Comparison of ENCODE assay signal across 26 cellular contexts in the genomic region with DNA sequence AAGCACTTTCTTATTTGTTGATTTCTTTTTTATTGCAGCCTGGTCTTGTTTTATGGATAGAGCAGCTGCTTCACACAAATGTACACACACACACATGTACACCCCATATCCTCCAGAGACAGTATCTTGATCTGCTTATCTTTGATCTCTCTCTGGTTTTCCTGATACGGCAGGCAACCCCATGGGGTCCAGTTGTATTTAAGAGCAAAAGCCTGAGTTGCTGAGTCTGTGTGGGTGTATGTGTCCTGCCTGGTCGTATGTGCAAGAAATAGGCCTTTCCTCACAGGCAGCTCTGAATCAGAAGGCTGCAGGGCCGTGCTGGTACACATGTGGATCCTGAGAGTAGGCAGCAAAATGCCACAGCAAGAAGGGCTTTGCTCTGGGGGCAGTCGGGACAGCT. TPM values are rescaled to one million over a fixed set of nuclear protein-coding genes. Genes with fewer than 3 reads are reported as not detected.
DNase-seq lines count a peak whose midpoint lies in the region; ATAC-seq, FAIRE-seq and TF ChIP-seq lines count a peak whose summit lies in the region.
"Had no signal": no experiment of that assay in that cellular context is flagged by ENCODE, and none has a peak within 500 bp of the region (broad histone marks: within the 10 kb centered on the region; RNA-seq: fewer than 3 reads in every experiment).

No MANE protein-coding gene starts in this region.

- peaks cover 56% of the 10 kb centered on the region for H3K4me1 Mint-ChIP-seq in activated T-cell treated with anti-CD3 and anti-CD28 coated beads, Interleukin-2, amount 50 U/mL, for 72 hours (ENCODE audit: low read depth)
- H3K4me1 Mint-ChIP-seq in activated naive CD8-positive, alpha-beta T cell treated with anti-CD3 and anti-CD28 coated beads for 36 hours: peaks cover 37% of the 10 kb centered on the region
- H3K4me1 Mint-ChIP-seq in stimulated activated naive B cell treated with anti-CD40 and anti-IgM and Interleukin-4, amounts not matched to agents 10 μg/mL and 1 μg/mL and 100 μg/mL, for 72 hours: peaks cover 15 to 20% of the 10 kb centered on the region in 2 donors
- H3K4me1 Mint-ChIP-seq: CD14-positive monocyte had no signal

- peaks cover 19 to 43% of the 10 kb centered on the region in 2 donors for H3K36me3 Mint-ChIP-seq in activated T-cell treated with anti-CD3 and anti-CD28 coated beads, Interleukin-2, amount 50 U/mL, for 72 hours (ENCODE audit: insufficient read depth in 2 of 2)
- peaks cover 53% of the 10 kb centered on the region for H3K36me3 Mint-ChIP-seq in activated naive CD8-positive, alpha-beta T cell treated with anti-CD3 and anti-CD28 coated beads for 36 hours
- peaks cover 46 to 65% of the 10 kb centered on the region in 2 donors for H3K36me3 Mint-ChIP-seq in stimulated activated naive B cell treated with anti-CD40 and anti-IgM and Interleukin-4, amounts not matched to agents 10 μg/mL and 1 μg/mL and 100 μg/mL, for 72 hours

- peak in 1 of 2 donors; percentile 11 for ATAC-seq in activated T-cell treated with anti-CD3 and anti-CD28 coated beads, Interleukin-2, amount 50 U/mL, for 72 hours (replicated peaks in 1 of 2)
- ATAC-seq in stimulated activated naive B cell treated with anti-CD40 and anti-IgM and Interleukin-4, amounts not matched to agents 10 μg/mL and 1 μg/mL and 100 μg/mL, for 72 hours (replicated peaks): no peak
- ATAC-seq: effector memory CD8-positive, alpha-beta T cell; gastrocnemius medialis; sciatic nerve had no signal

- H3K27ac Mint-ChIP-seq in activated T-cell treated with anti-CD3 and anti-CD28 coated beads, Interleukin-2, amount 50 U/mL, for 72 hours: peak overlapping the region; percentile 95
- H3K27ac Mint-ChIP-seq in activated naive CD8-positive, alpha-beta T cell treated with anti-CD3 and anti-CD28 coated beads for 36 hours: peak overlapping the region; percentile 86
- peak overlapping the region; percentile 67 for H3K27ac Mint-ChIP-seq in stimulated activated naive B cell treated with anti-CD40 and anti-IgM and Interleukin-4, amounts not matched to agents 10 μg/mL and 1 μg/mL and 100 μg/mL, for 72 hours

- no peaks in the 10 kb centered on the region for H3K9me3 Mint-ChIP-seq in activated T-cell treated with anti-CD3 and anti-CD28 coated beads, Interleukin-2, amount 50 U/mL, for 72 hours
- H3K9me3 Mint-ChIP-seq in activated naive CD8-positive, alpha-beta T cell treated with anti-CD3 and anti-CD28 coated beads for 36 hours: no peaks in the 10 kb centered on the region
- H3K9me3 Mint-ChIP-seq in stimulated activated naive B cell treated with anti-CD40 and anti-IgM and Interleukin-4, amounts not matched to agents 10 μg/mL and 1 μg/mL and 100 μg/mL, for 72 hours: peaks cover 0 to 2% of the 10 kb centered on the region in 2 donors
- H3K9me3 Mint-ChIP-seq: CD14-positive monocyte; effector memory CD8-positive, alpha-beta T cell had no signal

- TF ChIP-seq POLR2A in GM12892 (IDR thresholded peaks at IDR 0.05; ENCODE audit: low read depth, low read length): no peak

- no peak overlapping the region for H3K4me3 ChIP-seq in Jurkat, Clone E6-1 (ENCODE audit: low read length)
- H3K4me3 ChIP-seq: adrenal gland, colonic mucosa, esophagus squamous epithelium, gastrocnemius medialis, suprapubic skin, uterus had no signal

- DNase-seq in activated T-cell treated with anti-CD3 and anti-CD28 coated beads, Interleukin-2, amount 50 U/mL, for 72 hours: no peak
- no peak for DNase-seq in activated T-cell treated with anti-CD3 and anti-CD28 coated beads, Interleukin-2, amount 50 U/mL, for 1 hour
- DNase-seq in Jurkat, Clone E6-1 (ENCODE audit: low read depth, low spot score): peak; percentile 46
- DNase-seq in activated naive CD8-positive, alpha-beta T cell treated with anti-CD3 and anti-CD28 coated beads for 36 hours: no peak
- no peak for DNase-seq in stimulated activated naive B cell treated with anti-CD40 and anti-IgM and Interleukin-4, amounts not matched to agents 10 μg/mL and 1 μg/mL and 100 μg/mL, for 72 hours
- DNase-seq in GM12892 (ENCODE audit: insufficient read length): no peak
- no peak for DNase-seq in HCEC 1CT
- DNase-seq in NCI-H187 treated with DMSO at 0.1 percent for 48 hours (lab: John Stamatoyannopoulos, UW): no peak
- DNase-seq: activated CD4-positive, CD25-positive, alpha-beta regulatory T cell treated with anti-CD3 and anti-CD28 coated beads, Interleukin-2, amount 50 U/mL, for 72 hours; adrenal gland; colonic mucosa; DMS 273 treated with DMSO at 0.1 percent for 48 hours; effector memory CD8-positive, alpha-beta T cell; esophagus squamous epithelium; gastrocnemius medialis; hypothalamus; NCI-H187; NCI-H69; stimulated activated CD8-positive, alpha-beta memory T cell treated with anti-CD3 and anti-CD28 coated beads, Interleukin-4, amount 100 ng/mL, for 48 hours; uterus had no signal

- no peaks in the 10 kb centered on the region for H3K27me3 Mint-ChIP-seq in activated T-cell treated with anti-CD3 and anti-CD28 coated beads, Interleukin-2, amount 50 U/mL, for 72 hours (ENCODE audit: low read depth)
- no peaks in the 10 kb centered on the region for H3K27me3 Mint-ChIP-seq in activated naive CD8-positive, alpha-beta T cell treated with anti-CD3 and anti-CD28 coated beads for 36 hours
- no peaks in the 10 kb centered on the region for H3K27me3 Mint-ChIP-seq in stimulated activated naive B cell treated with anti-CD40 and anti-IgM and Interleukin-4, amounts not matched to agents 10 μg/mL and 1 μg/mL and 100 μg/mL, for 72 hours
- H3K27me3 Mint-ChIP-seq: effector memory CD8-positive, alpha-beta T cell had no signal

- H3K4me3 Mint-ChIP-seq in activated T-cell treated with anti-CD3 and anti-CD28 coated beads, Interleukin-2, amount 50 U/mL, for 72 hours: peak overlapping the region; percentile 56 to 87
- no peak overlapping the region for H3K4me3 Mint-ChIP-seq in activated naive CD8-positive, alpha-beta T cell treated with anti-CD3 and anti-CD28 coated beads for 36 hours
- no peak overlapping the region for H3K4me3 Mint-ChIP-seq in stimulated activated naive B cell treated with anti-CD40 and anti-IgM and Interleukin-4, amounts not matched to agents 10 μg/mL and 1 μg/mL and 100 μg/mL, for 72 hours
- H3K4me3 Mint-ChIP-seq: CD14-positive monocyte; effector memory CD8-positive, alpha-beta T cell had no signal

- FAIRE-seq in GM12892 (lab: Jason Lieb, UNC): no peak
- FAIRE-seq: GM18507, islet of Langerhans had no signal

RNA-seq across cellular contexts. Expression of a gene that starts 14.6 kb away (rescaled TPM):
- total RNA-seq in activated T-cell treated with anti-CD3 and anti-CD28 coated beads, Interleukin-2, amount 50 U/mL, for 72 hours: 10 to 100 TPM; 44.8 to 46.3 TPM
- 22.1 TPM for polyA plus RNA-seq in Jurkat, Clone E6-1 (2012; ENCODE audit: insufficient read depth, insufficient read length)
- 10 to 100 TPM; 25.1 to 25.3 TPM for total RNA-seq in activated naive CD8-positive, alpha-beta T cell treated with anti-CD3 and anti-CD28 coated beads for 36 hours
- polyA plus RNA-seq in GM12892 (2012; ENCODE audit: missing spikeins): 125 TPM
- total RNA-seq: G401 had no signal

Comparison
In these comparisons a context has a peak if more than half of its experiments do, and no peak if none do; other contexts are left out.
1. H3K4me3 Mint-ChIP-seq: peak in activated T-cell treated with anti-CD3 and anti-CD28 coated beads, Interleukin-2, amount 50 U/mL, for 72 hours (2 of 2); none in activated naive CD8-positive, alpha-beta T cell treated with anti-CD3 and anti-CD28 coated beads for 36 hours (single experiment) and stimulated activated naive B cell treated with anti-CD40 and anti-IgM and Interleukin-4, amounts not matched to agents 10 μg/mL and 1 μg/mL and 100 μg/mL, for 72 hours (0 of 2).
2. Peak in every context shown above with its lines, with median percentiles within 50 percentile points of each other: H3K27ac Mint-ChIP-seq.